13 cellular contexts compared by ENCODE assay signal in the genomic region with DNA sequence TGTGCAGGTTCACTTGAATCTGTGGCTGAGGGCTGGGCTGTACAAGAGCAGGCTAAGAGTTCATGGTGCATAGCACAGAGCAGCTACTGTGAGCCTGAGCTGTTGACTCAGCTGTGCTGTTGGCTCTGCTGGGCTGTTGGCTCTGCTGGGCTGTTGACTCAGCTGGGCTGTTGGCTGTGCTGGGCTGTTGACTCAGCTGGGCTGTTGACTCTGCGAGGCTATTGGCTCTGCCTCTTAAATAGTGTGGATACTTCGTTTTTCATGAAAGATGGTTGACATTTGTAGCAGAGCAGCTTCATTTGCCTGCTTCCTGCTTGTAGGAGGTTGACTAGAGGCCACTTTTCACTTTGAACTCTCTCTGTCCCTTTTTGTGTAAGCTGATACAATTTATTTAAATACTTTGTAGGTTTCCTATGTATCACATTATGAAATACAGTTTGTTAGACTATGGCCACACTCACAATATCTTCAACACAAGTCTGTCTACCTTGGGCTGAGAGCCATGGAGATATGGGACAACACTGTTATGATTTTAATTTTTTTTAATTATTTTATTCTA. TPM values are rescaled to one million over a fixed set of nuclear protein-coding genes. Genes with fewer than 3 reads are reported as not detected.
DNase-seq lines count a peak whose midpoint lies in the region; ATAC-seq and TF ChIP-seq lines count a peak whose summit lies in the region.
"Had no signal": no experiment of that assay in that cellular context is flagged by ENCODE, and none has a peak within 500 bp of the region (broad histone marks: within the 10 kb centered on the region; RNA-seq: fewer than 3 reads in every experiment).

No MANE protein-coding gene starts in this region.

- POLR2A ChIA-PET in naive thymus-derived CD8-positive, alpha-beta T cell (lab: Charles Lee): no interaction called here

- peaks cover 16% of the 10 kb centered on the region for H3K9me3 Mint-ChIP-seq in progenitor cell of endocrine pancreas (ENCODE audit: low read depth)
- peaks cover 0 to 9% (median 3%) of the 10 kb centered on the region in 9 donors for H3K9me3 Mint-ChIP-seq in naive thymus-derived CD8-positive, alpha-beta T cell
- H3K9me3 Mint-ChIP-seq: natural killer cell treated with Interleukin-12 subunit alpha and Interleukin-12 subunit beta and Interleukin-15 and Interleukin-18, amount 100 ng/mL, for 72 hours had no signal

- no peak overlapping the region for H3K4me3 Mint-ChIP-seq in progenitor cell of endocrine pancreas (ENCODE audit: low read depth)
- no peak overlapping the region for H3K4me3 Mint-ChIP-seq in naive thymus-derived CD8-positive, alpha-beta T cell
- H3K4me3 Mint-ChIP-seq: natural killer cell treated with Interleukin-12 subunit alpha and Interleukin-12 subunit beta and Interleukin-15 and Interleukin-18, amount 100 ng/mL, for 72 hours; T-helper 1 cell treated with Interleukin-12 subunit alpha and Interleukin-12 subunit beta and Interleukin-4 antibody, amounts not matched to agents 30 μg/mL and 1 μg/mL, for 36 hours had no signal

- peaks cover 7% of the 10 kb centered on the region for H3K4me1 Mint-ChIP-seq in progenitor cell of endocrine pancreas (ENCODE audit: low read depth)
- H3K4me1 Mint-ChIP-seq in naive thymus-derived CD8-positive, alpha-beta T cell: no peaks in the 10 kb centered on the region

- peaks cover 1% of the 10 kb centered on the region for H3K36me3 Mint-ChIP-seq in progenitor cell of endocrine pancreas (ENCODE audit: insufficient read depth)
- H3K36me3 Mint-ChIP-seq in naive thymus-derived CD8-positive, alpha-beta T cell: peaks cover 0 to 3% (median 0%) of the 10 kb centered on the region in 3 donors
- H3K36me3 Mint-ChIP-seq: natural killer cell treated with Interleukin-12 subunit alpha and Interleukin-12 subunit beta and Interleukin-15 and Interleukin-18, amount 100 ng/mL, for 72 hours had no signal

- H3K27me3 Mint-ChIP-seq in progenitor cell of endocrine pancreas: no peaks in the 10 kb centered on the region
- peaks cover 5 to 24% (median 12%) of the 10 kb centered on the region in 5 donors for H3K27me3 Mint-ChIP-seq in naive thymus-derived CD8-positive, alpha-beta T cell

- no peak for TF ChIP-seq CTCF in progenitor cell of endocrine pancreas (IDR thresholded peaks at IDR 0.05; ENCODE audit: unreplicated experiment)

- DNase-seq in NCI-H1417 (lab: John Stamatoyannopoulos, UW): peak in 2 of 3 experiments; percentile 3 to 40
- no peak for DNase-seq in NCI-H1417 treated with DMSO at 0.1 percent for 48 hours (lab: John Stamatoyannopoulos, UW)
- peak; percentile 83 for DNase-seq in NCI-H69 (lab: John Stamatoyannopoulos, UW)
- DNase-seq in dermis microvascular lymphatic vessel endothelial cell (ENCODE audit: low read depth in 2 of 2): peak; percentile 17 to 71
- DNase-seq in progenitor cell of endocrine pancreas (ENCODE audit: low spot score, unreplicated experiment): no peak
- no peak for DNase-seq in NCI-H446 treated with DMSO at 0.1 percent for 48 hours (lab: John Stamatoyannopoulos, UW)
- no peak for DNase-seq in naive thymus-derived CD8-positive, alpha-beta T cell
- DNase-seq: activated CD8-positive, alpha-beta memory T cell treated with anti-CD3 and anti-CD28 coated beads, Interleukin-2, amount 50 U/mL, for 48 hours; caudate nucleus; GDM1 had no signal

- no peak for ATAC-seq in GM18520 (IDR thresholded peaks at IDR 0.05; ENCODE audit: unreplicated experiment)
- ATAC-seq in naive thymus-derived CD8-positive, alpha-beta T cell: no peak

- peak overlapping the region; percentile 12 for H3K27ac Mint-ChIP-seq in progenitor cell of endocrine pancreas
- H3K27ac Mint-ChIP-seq in naive thymus-derived CD8-positive, alpha-beta T cell: peak overlapping the region in 1 of 10 donors; percentile 54
- H3K27ac Mint-ChIP-seq: natural killer cell treated with Interleukin-12 subunit alpha and Interleukin-12 subunit beta and Interleukin-15 and Interleukin-18, amount 100 ng/mL, for 72 hours; T-helper 1 cell treated with Interleukin-12 subunit alpha and Interleukin-12 subunit beta and Interleukin-4 antibody, amounts not matched to agents 30 μg/mL and 1 μg/mL, for 36 hours had no signal

RNA-seq across cellular contexts. Expression of a gene that starts 40.3 kb away (rescaled TPM):
- total RNA-seq in dermis microvascular lymphatic vessel endothelial cell (16.4 and 26.7 TPM in 2 replicates), progenitor cell of endocrine pancreas (26.5 and 27.8 TPM in 2 replicates)
- 1 to 10 TPM; 2.1 to 2.4 TPM for total RNA-seq in naive thymus-derived CD8-positive, alpha-beta T cell
- polyA plus RNA-seq in naive thymus-derived CD8-positive, alpha-beta T cell: 1 to 10 TPM in 2 of 3 donors, under 1 TPM in 1; 0.59 to 2.0 (median 1.7) TPM

RNA-seq across cellular contexts. Expression of a gene that starts 48.4 kb away (rescaled TPM):
- total RNA-seq in dermis microvascular lymphatic vessel endothelial cell: 21.4 and 30.3 TPM in 2 replicates
- 6.9 and 7.6 TPM in 2 replicates for total RNA-seq in progenitor cell of endocrine pancreas
- total RNA-seq in naive thymus-derived CD8-positive, alpha-beta T cell: 1 to 10 TPM; 7.8 to 8.2 TPM
- 1 to 10 TPM; 1.2 to 2.2 (median 2.1) TPM for polyA plus RNA-seq in naive thymus-derived CD8-positive, alpha-beta T cell

Comparison
In these comparisons a context has a peak if more than half of its experiments do, and no peak if none do; other contexts are left out.
1. DNase-seq: peak in NCI-H1417 (2 of 3), NCI-H69 (single experiment) and dermis microvascular lymphatic vessel endothelial cell (2 of 2); none in NCI-H1417 treated with DMSO at 0.1 percent for 48 hours (single experiment), progenitor cell of endocrine pancreas (single experiment), NCI-H446 treated with DMSO at 0.1 percent for 48 hours (single experiment) and naive thymus-derived CD8-positive, alpha-beta T cell (0 of 10).